In genomic region chr6:18503588-18504231, GRCh38 we compare ENCODE assay signal across 8 cellular contexts.
A peak's percentile ranks its signal among the peaks of the same experiment; 100 is the strongest.
DNase-seq lines count a peak whose midpoint lies in the region; ATAC-seq and TF ChIP-seq lines count a peak whose summit lies in the region.

No MANE protein-coding gene starts in this region.

- H3K9me3 Mint-ChIP-seq in HFFc6 (no peaks in the 10 kb centered on the region), chondrocyte (ENCODE audit: low read depth) (no peaks in the 10 kb centered on the region)

- no peaks in the 10 kb centered on the region for H3K36me3 Mint-ChIP-seq in HFFc6 (ENCODE audit: low read depth)
- no peaks in the 10 kb centered on the region for H3K36me3 Mint-ChIP-seq in chondrocyte (ENCODE audit: low read depth)

- CTCF ChIA-PET in AG04450 (lab: Charles Lee): interaction anchor here (0.6 to 7.8 kb wide), 52 partner anchors 9 to 688 kb away, joined by 3 to 364 read pairs (median 5); partner anchors contain the start of genes DEK and RNF144B

- DNase-seq in AG04450 (ENCODE audit: low read depth, low spot score) (peak; percentile 66), GM12865 (ENCODE audit: low read depth) (peak; percentile 79), HFFc6 (peak; percentile 75), NB4 (ENCODE audit: low read depth) (peak; percentile 70), SK-MEL-5 (ENCODE audit: low read depth, low spot score) (peak; percentile 93), chondrocyte (ENCODE audit: low spot score) (no peak), left colon (peak; percentile 36 to 41)
- DNase-seq in stimulated activated CD4-positive, alpha-beta T cell treated with anti-CD3 and anti-CD28 coated beads, Interleukin-4, amount 100 ng/mL, for 1 hour: peak; percentile 7

- in situ Hi-C loops in SK-MEL-5 (cut with HindIII; ENCODE audit: low pct_unique_long_range_greater_than_20kb, low sequenced_read_pairs): no loop called here

- peak; percentile 96 for ATAC-seq in left colon

- no peaks in the 10 kb centered on the region for H3K27me3 ChIP-seq in AG04450 (ENCODE audit: control insufficient read depth, insufficient read depth, low read length)

- H3K27ac ChIP-seq in AG04450 (ENCODE audit: low read depth, low read length): no peak overlapping the region

- peak; percentile 99 for TF ChIP-seq CTCF in AG04450 (IDR thresholded peaks at IDR 0.05; ENCODE audit: low read depth, low read length)
- peak; percentile 84 for TF ChIP-seq CTCF in GM12865 (IDR thresholded peaks at IDR 0.05; ENCODE audit: insufficient read depth, low read depth, low read length, missing control alignments)
- TF ChIP-seq CTCF in HFFc6 (IDR thresholded peaks at IDR 0.05): peak; percentile 92
- peak; percentile 92 for TF ChIP-seq CTCF in NB4 (IDR thresholded peaks at IDR 0.05; ENCODE audit: low read depth, low read length)
- peak; percentile 100 for TF ChIP-seq CTCF in chondrocyte (IDR thresholded peaks at IDR 0.05)

- POLR2A ChIA-PET in AG04450 (lab: Yijun Ruan, JAX): interaction anchor here (0.6 kb wide), 1 partner anchor 172 kb away, joined by 3 read pairs; no protein-coding TSS in a partner anchor

- intact Hi-C loops in left colon (cut with DNase I, micrococcal nuclease): loop anchor here (1.0 to 5.0 kb wide), 2 partner anchors 171 to 179 kb away; no protein-coding TSS in a partner anchor

- H3K27me3 Mint-ChIP-seq in HFFc6 (ENCODE audit: insufficient read depth): no peaks in the 10 kb centered on the region
- H3K27me3 Mint-ChIP-seq in chondrocyte (ENCODE audit: low read depth): no peaks in the 10 kb centered on the region

- H3K27ac Mint-ChIP-seq in HFFc6 (peak overlapping the region; percentile 83), chondrocyte (ENCODE audit: unreplicated experiment) (peak overlapping the region; percentile 39)

- H3K9me3 ChIP-seq in AG04450 (ENCODE audit: control insufficient read depth, insufficient read depth, low read length): no peaks in the 10 kb centered on the region

- H3K4me1 Mint-ChIP-seq in HFFc6 (ENCODE audit: low read depth) (peaks cover 50% of the 10 kb centered on the region), chondrocyte (ENCODE audit: low read depth) (peaks cover 31% of the 10 kb centered on the region)

- H3K4me3 Mint-ChIP-seq in HFFc6: peak overlapping the region; percentile 86
- H3K4me3 Mint-ChIP-seq in chondrocyte (ENCODE audit: unreplicated experiment): peak overlapping the region; percentile 65

- no peak overlapping the region for H3K4me3 ChIP-seq in AG04450 (ENCODE audit: low read depth, low read length)
- peak overlapping the region; percentile 40 for H3K4me3 ChIP-seq in GM12865 (ENCODE audit: low read depth, low read length)
- no peak overlapping the region for H3K4me3 ChIP-seq in NB4 (ENCODE audit: low read depth, low read length)

- TF ChIP-seq POLR2A in NB4 (IDR thresholded peaks at IDR 0.05; ENCODE audit: extremely low read depth, insufficient read length): no peak
